Comparison of ENCODE assay signal across 15 cellular contexts in the genomic region with DNA sequence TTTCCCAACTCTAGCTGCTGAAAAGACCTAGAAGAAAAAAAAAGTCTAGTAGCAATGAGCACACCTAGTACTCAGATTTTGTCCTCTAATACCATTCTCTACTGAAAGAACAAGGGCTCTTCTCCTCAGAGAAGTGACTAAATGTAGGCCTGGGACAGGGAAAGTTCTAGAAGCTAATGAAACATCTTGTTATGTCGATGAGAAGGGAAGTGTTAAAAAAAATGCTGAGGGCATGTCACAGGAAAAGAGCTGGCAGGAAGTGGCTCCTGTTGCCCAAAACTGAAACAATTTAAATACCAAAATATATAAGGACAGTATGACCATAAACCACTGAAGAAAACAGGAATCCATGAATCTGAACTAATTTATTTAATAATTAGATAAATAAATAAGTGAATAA.
DNase-seq lines count a peak whose midpoint lies in the region; ATAC-seq, FAIRE-seq and TF ChIP-seq lines count a peak whose summit lies in the region.
"Had no signal": no experiment of that assay in that cellular context is flagged by ENCODE, and none has a peak within 500 bp of the region (broad histone marks: within the 10 kb centered on the region; RNA-seq: fewer than 3 reads in every experiment).

No MANE protein-coding gene starts in this region.

- H3K9ac ChIP-seq in PC-3 (ENCODE audit: low read length): no peak overlapping the region

- no peaks in the 10 kb centered on the region for H3K36me3 Mint-ChIP-seq in CD4-positive, alpha-beta T cell (ENCODE audit: low read depth)
- H3K36me3 Mint-ChIP-seq in memory B cell: no peaks in the 10 kb centered on the region
- no peaks in the 10 kb centered on the region for H3K36me3 Mint-ChIP-seq in mesothelial cell of epicardium
- H3K36me3 Mint-ChIP-seq: IgD-negative memory B cell had no signal

- no peaks in the 10 kb centered on the region for H3K9me2 ChIP-seq in PC-3 (replicated peaks; ENCODE audit: low read length)

- H3K79me2 ChIP-seq in PC-3 (ENCODE audit: low read length): no peaks in the 10 kb centered on the region

- no peak for DNase-seq in CD4-positive, alpha-beta T cell
- no peak for DNase-seq in GM12891 (ENCODE audit: insufficient read length, low spot score)
- DNase-seq in Panc1 (ENCODE audit: low read depth, low spot score): no peak
- DNase-seq in memory B cell (ENCODE audit: low spot score in 2 of 2): no peak
- no peak for DNase-seq in esophagus squamous epithelium (lab: John Stamatoyannopoulos, UW)
- no peak for DNase-seq in mesothelial cell of epicardium (ENCODE audit: low spot score in 2 of 2, unreplicated experiment in 2 of 2)
- DNase-seq in GM19240 (ENCODE audit: insufficient read length, low spot score): no peak
- DNase-seq in PC-3: no peak
- DNase-seq: activated effector memory CD4-positive, alpha-beta T cell treated with Interleukin-2 at 50 U/mL for 16 hours; heart right ventricle; NCI-H2029; Right ventricle myocardium superior; T1000 had no signal

- no peak for FAIRE-seq in GM12891 (lab: Jason Lieb, UNC)

- H3K27ac ChIP-seq in CD4-positive, alpha-beta T cell (ENCODE audit: low read depth, low read length): no peak overlapping the region
- H3K27ac ChIP-seq in Panc1 (ENCODE audit: low read length) (peak overlapping the region; percentile 48; the same call in 1 of the 2 replicates), esophagus squamous epithelium (no peak overlapping the region), PC-3 (ENCODE audit: low read length) (no peak overlapping the region)
- H3K27ac ChIP-seq: coronary artery had no signal

- H2AFZ ChIP-seq in PC-3 (ENCODE audit: low read length): no peak overlapping the region

- intact Hi-C loops in CD4-positive, alpha-beta T cell (cut with DNase I, micrococcal nuclease): loop anchor here (2.0 to 10.0 kb wide), 3 partner anchors 724 to 901 kb away; no protein-coding TSS in a partner anchor
- intact Hi-C loops in Panc1 (cut with micrococcal nuclease; ENCODE audit: unreplicated experiment): no loop called here
- intact Hi-C loops in esophagus squamous epithelium (cut with DNase I): no loop called here
- intact Hi-C loops in PC-3 (cut with micrococcal nuclease): loop anchor here (5.0 to 10.0 kb wide), 5 partner anchors 161 to 606 kb away; a partner anchor contains a TSS

- no peak overlapping the region for H3K4me3 ChIP-seq in Panc1 (ENCODE audit: low read depth in 2 of 2, low read length in 2 of 2)
- H3K4me3 ChIP-seq in esophagus squamous epithelium: no peak overlapping the region
- no peak overlapping the region for H3K4me3 ChIP-seq in PC-3 (ENCODE audit: low read length)
- H3K4me3 ChIP-seq: coronary artery, heart right ventricle had no signal

- H3K9me3 ChIP-seq in CD4-positive, alpha-beta T cell (ENCODE audit: control insufficient read depth, low read length): no peaks in the 10 kb centered on the region
- H3K9me3 ChIP-seq in Panc1 (ENCODE audit: control insufficient read depth, insufficient read depth, low read depth, low read length) (no peaks in the 10 kb centered on the region), esophagus squamous epithelium (no peaks in the 10 kb centered on the region), PC-3 (ENCODE audit: low read length) (no peaks in the 10 kb centered on the region)
- H3K9me3 ChIP-seq: heart right ventricle had no signal

- no peak for TF ChIP-seq CTCF in CD4-positive, alpha-beta T cell (IDR thresholded peaks at IDR 0.05)
- TF ChIP-seq CTCF in Panc1 (IDR thresholded peaks at IDR 0.05): no peak
- TF ChIP-seq CTCF in esophagus squamous epithelium (IDR thresholded peaks at IDR 0.05): no peak
- no peak for TF ChIP-seq CTCF in mesothelial cell of epicardium (IDR thresholded peaks at IDR 0.05; ENCODE audit: unreplicated experiment)
- TF ChIP-seq CTCF in PC-3 (conservative IDR thresholded peaks at IDR 0.05; ENCODE audit: low read depth, low read length): no peak

- H3F3A ChIP-seq in PC-3 (ENCODE audit: low read length, unreplicated experiment): peaks cover 4% of the 10 kb centered on the region

- CTCF ChIA-PET in CD4-positive, alpha-beta T cell (lab: Charles Lee): no interaction called here
- CTCF ChIA-PET in Panc1 (lab: Charles Lee): no interaction called here
- CTCF ChIA-PET in PC-3 (lab: Charles Lee): no interaction called here

- 40 to 44% methylated on average over 1 of the region's 1 CpG for WGBS in esophagus squamous epithelium, 2 donors

- POLR2A ChIA-PET in CD4-positive, alpha-beta T cell (lab: Charles Lee): interaction anchor here (0.5 to 2.6 kb wide), 4 partner anchors 129 to 582 kb away, joined by 3 to 9 read pairs (median 3); a partner anchor contains a TSS
- POLR2A ChIA-PET in Panc1 (lab: Charles Lee) (no interaction called here), PC-3 (lab: Charles Lee; ENCODE audit: unreplicated experiment) (no interaction called here)

- TF ChIP-seq POLR2A in GM12891 (IDR thresholded peaks at IDR 0.05; ENCODE audit: low read depth, low read length) (no peak), esophagus squamous epithelium (IDR thresholded peaks at IDR 0.05) (no peak)

- in situ Hi-C loops in Panc1 (cut with HindIII; ENCODE audit: low pct_unique_long_range_greater_than_20kb, low sequenced_read_pairs): no loop called here

- H3K4me1 ChIP-seq in Panc1 (ENCODE audit: control insufficient read depth, insufficient read depth, low read length): no peaks in the 10 kb centered on the region; the same call in 1 of the 2 replicates
- H3K4me1 ChIP-seq in esophagus squamous epithelium: peaks cover 8 to 40% (median 9%) of the 10 kb centered on the region in 3 donors
- peaks cover 20% of the 10 kb centered on the region for H3K4me1 ChIP-seq in PC-3 (ENCODE audit: insufficient read depth, low read length)

- peak overlapping the region; percentile 13 for H3K27ac Mint-ChIP-seq in CD4-positive, alpha-beta T cell
- no peak overlapping the region for H3K27ac Mint-ChIP-seq in memory B cell
- H3K27ac Mint-ChIP-seq in mesothelial cell of epicardium: no peak overlapping the region
- H3K27ac Mint-ChIP-seq: IgD-negative memory B cell had no signal

- no peaks in the 10 kb centered on the region for H3K27me3 Mint-ChIP-seq in CD4-positive, alpha-beta T cell
- H3K27me3 Mint-ChIP-seq in memory B cell (peaks cover 1% of the 10 kb centered on the region), mesothelial cell of epicardium (ENCODE audit: low read depth) (no peaks in the 10 kb centered on the region)
- H3K27me3 Mint-ChIP-seq: IgD-negative memory B cell had no signal

- no peaks in the 10 kb centered on the region for H3K9me3 Mint-ChIP-seq in CD4-positive, alpha-beta T cell
- H3K9me3 Mint-ChIP-seq in memory B cell (no peaks in the 10 kb centered on the region), mesothelial cell of epicardium (peaks cover 7% of the 10 kb centered on the region)
- H3K9me3 Mint-ChIP-seq: IgD-negative memory B cell had no signal

- no peaks in the 10 kb centered on the region for H3K27me3 ChIP-seq in CD4-positive, alpha-beta T cell (ENCODE audit: control insufficient read depth, insufficient read depth, low read length)
- H3K27me3 ChIP-seq in Panc1 (ENCODE audit: control insufficient read depth, insufficient read depth, low read length) (no peaks in the 10 kb centered on the region), esophagus squamous epithelium (no peaks in the 10 kb centered on the region), PC-3 (ENCODE audit: low read length) (no peaks in the 10 kb centered on the region)
- H3K27me3 ChIP-seq: heart right ventricle had no signal

- BruUV-seq in Panc1 (replicated peaks; lab: Mats Ljungman, UMichigan): no TSS peak
- no TSS peak for BruUV-seq in PC-3 (replicated peaks; lab: Mats Ljungman, UMichigan)

- no peak overlapping the region for H3K4me3 Mint-ChIP-seq in CD4-positive, alpha-beta T cell
- H3K4me3 Mint-ChIP-seq in memory B cell: peak overlapping the region; percentile 1
- H3K4me3 Mint-ChIP-seq in mesothelial cell of epicardium: no peak overlapping the region

- H3K36me3 ChIP-seq in Panc1 (ENCODE audit: control insufficient read depth, insufficient read depth, low read length) (no peaks in the 10 kb centered on the region), esophagus squamous epithelium (no peaks in the 10 kb centered on the region), PC-3 (ENCODE audit: low read depth, low read length) (no peaks in the 10 kb centered on the region)
- H3K36me3 ChIP-seq: heart right ventricle had no signal

- ATAC-seq in CD4-positive, alpha-beta T cell (ENCODE audit: poor library complexity): no peak
- ATAC-seq in Panc1 (no peak), memory B cell (ENCODE audit: low read depth) (no peak), PC-3 (no peak)
- ATAC-seq: heart right ventricle had no signal

- H3K4me2 ChIP-seq in PC-3 (ENCODE audit: low read length): no peak overlapping the region

- H3K4me1 Mint-ChIP-seq in CD4-positive, alpha-beta T cell (ENCODE audit: low read depth): peaks cover 20% of the 10 kb centered on the region
- H3K4me1 Mint-ChIP-seq in memory B cell (peaks cover 9% of the 10 kb centered on the region), mesothelial cell of epicardium (peaks cover 41% of the 10 kb centered on the region)

- no peaks in the 10 kb centered on the region for H4K20me1 ChIP-seq in PC-3 (ENCODE audit: low read length)

TF ChIP-seq in GM12891, 5 proteins besides CTCF, POLR2A, EP300 and RAD21:
- no peak for TF ChIP-seq POLR2AphosphoS5 (IDR thresholded peaks at IDR 0.05; ENCODE audit: low read depth, low read length)
- no peak for TF ChIP-seq TAF1 (IDR thresholded peaks at IDR 0.05; ENCODE audit: low read depth, low read length)
- 0 out of 2 replicates have a peak, but pooled peaks have one; percentile 1 for TF ChIP-seq SPI1 (IDR thresholded peaks at IDR 0.05; ENCODE audit: low read depth, low read length)
- no peak for TF ChIP-seq PAX5 (IDR thresholded peaks at IDR 0.05; ENCODE audit: insufficient read depth, low read length, severe bottlenecking)
- TF ChIP-seq POU2F2 (IDR thresholded peaks at IDR 0.05; ENCODE audit: low read depth, low read length): no peak

Comparison
In these comparisons a context has a peak if more than half of its experiments do, and no peak if none do; other contexts are left out.
1. intact Hi-C loops: an anchor here in CD4-positive, alpha-beta T cell (2.0 to 10.0 kb wide) and PC-3 (5.0 to 10.0 kb wide); none called in Panc1 and esophagus squamous epithelium.